ENCODE assay signal across 8 cellular contexts in genomic region chr17:44708401-44709263, GRCh38. TPM values are rescaled to one million over a fixed set of nuclear protein-coding genes. Genes with fewer than 3 reads are reported as not detected.
DNase-seq lines count a peak whose midpoint lies in the region; ATAC-seq, FAIRE-seq and TF ChIP-seq lines count a peak whose summit lies in the region.

TSS of gene DBF4B (plus strand) at chr17:44708665. CDS start at chr17:44708821, 156 bp downstream.

- DNase-seq in GM12891 (ENCODE audit: insufficient read length, low spot score) (peak; percentile 84), OCI-LY7 (ENCODE audit: low spot score) (peak; percentile 90), activated T-cell treated with anti-CD3 and anti-CD28 coated beads for 1 hour (ENCODE audit: low read depth) (peak; percentile 70), erythroblast (lab: John Stamatoyannopoulos, UW) (peak; percentile 93 to 95), mucosa of descending colon (peak; percentile 71 to 93 (median 76))
- DNase-seq in stimulated activated CD8-positive, alpha-beta memory T cell treated with anti-CD3 and anti-CD28 coated beads, Interleukin-2, amount 100 ng/mL, for 48 hours (ENCODE audit: low read depth in 2 of 2) = peak; percentile 61 to 72

- peak within 1 kb of the TSS; percentile 16 for H3K27ac ChIP-seq in OCI-LY7 (ENCODE audit: low read depth, low read length, poor library complexity, severe bottlenecking)

- intact Hi-C loops in OCI-LY7 (cut with micrococcal nuclease; ENCODE audit: unreplicated experiment) (no loop called here), mucosa of descending colon (cut with DNase I, micrococcal nuclease) (no loop called here)

- POLR2A ChIA-PET in OCI-LY7 (lab: Charles Lee) = interaction anchor here (0.5 to 1.1 kb wide), 6 partner anchors 20 to 1438 kb away, joined by 3 to 5 read pairs (median 4); no protein-coding TSS in a partner anchor

- peak within 1 kb of the TSS; percentile 91 for H3K4me2 ChIP-seq in OCI-LY7 (ENCODE audit: low read length)

- H3K36me3 ChIP-seq in OCI-LY7 (ENCODE audit: insufficient read depth, low read length) (peaks cover 11% of the 10 kb centered on the region), mucosa of descending colon (ENCODE audit: low read depth) (no peaks in the 10 kb centered on the region)

- peaks cover 21% of the 10 kb centered on the region for H3K79me2 ChIP-seq in OCI-LY7 (ENCODE audit: insufficient read depth, low read depth, low read length)

- peak; percentile 61; the same call in 1 of the 2 replicates for TF ChIP-seq POLR2A in GM12891 (IDR thresholded peaks at IDR 0.05; ENCODE audit: low read depth, low read length)
- peak; percentile 77 for TF ChIP-seq POLR2A in erythroblast (IDR thresholded peaks at IDR 0.05; ENCODE audit: low read length)

- H2AFZ ChIP-seq in OCI-LY7 (ENCODE audit: low read length) = peak within 1 kb of the TSS; percentile 99

- no peaks in the 10 kb centered on the region for H4K20me1 ChIP-seq in OCI-LY7 (ENCODE audit: insufficient read depth, low read length)

- H3K9me2 ChIP-seq in OCI-LY7 (ENCODE audit: insufficient read depth, low read length) = no peaks in the 10 kb centered on the region

- no peak for TF ChIP-seq RAD21 in Ishikawa (IDR thresholded peaks at IDR 0.05; ENCODE audit: low read depth)

- H3K4me1 ChIP-seq in OCI-LY7 (ENCODE audit: insufficient read depth, low read length, poor library complexity, severe bottlenecking) = peaks cover 19% of the 10 kb centered on the region
- peaks cover 4% of the 10 kb centered on the region for H3K4me1 ChIP-seq in mucosa of descending colon (ENCODE audit: low read depth)

- TSS peak; percentile 79 for BruUV-seq in OCI-LY7 (replicated peaks; lab: Mats Ljungman, UMichigan)

- peak; percentile 88 for FAIRE-seq in GM12891 (lab: Jason Lieb, UNC)

- TF ChIP-seq EP300 in Ishikawa (IDR thresholded peaks at IDR 0.05; ENCODE audit: borderline replicate concordance) = no peak; the same call in 1 of the 2 replicates

- peak; percentile 99 for ATAC-seq in mucosa of descending colon
- no peak for ATAC-seq in HG03432 (IDR thresholded peaks at IDR 0.05; ENCODE audit: unreplicated experiment)

- H3K9me3 ChIP-seq in OCI-LY7 (ENCODE audit: low read length) (no peaks in the 10 kb centered on the region), mucosa of descending colon (no peaks in the 10 kb centered on the region)

- CTCF ChIA-PET in OCI-LY7 (lab: Charles Lee; ENCODE audit: unreplicated experiment) = no interaction called here

- H3K4me3 ChIP-seq in OCI-LY7 (ENCODE audit: low read depth, low read length, poor library complexity, severe bottlenecking) (peak within 1 kb of the TSS; percentile 99), mucosa of descending colon (peak within 1 kb of the TSS; percentile 58)

- no peak for TF ChIP-seq CTCF in OCI-LY7 (conservative IDR thresholded peaks at IDR 0.05; ENCODE audit: low read length)
- TF ChIP-seq CTCF in mucosa of descending colon (IDR thresholded peaks at IDR 0.05) = no peak

TF ChIP-seq in GM12891, 5 proteins besides CTCF, POLR2A, EP300 and RAD21:
- TF ChIP-seq SPI1 (IDR thresholded peaks at IDR 0.05; ENCODE audit: low read depth, low read length) (0 out of 2 replicates have a peak, but pooled peaks have one; percentile 17), POLR2AphosphoS5 (IDR thresholded peaks at IDR 0.05; ENCODE audit: low read depth, low read length) (no peak)

TF ChIP-seq in Ishikawa, 13 proteins besides CTCF, POLR2A, EP300 and RAD21:
- TF ChIP-seq CEBPB (IDR thresholded peaks at IDR 0.05) = 0 out of 2 replicates have a peak, but pooled peaks have one; percentile 10
- peak; percentile 82; the same call in 1 of the 2 replicates for TF ChIP-seq TAF1 (IDR thresholded peaks at IDR 0.05; ENCODE audit: low read depth)
- TF ChIP-seq YY1 (IDR thresholded peaks at IDR 0.05; ENCODE audit: low read depth) = peak; percentile 54; the same call in 1 of the 2 replicates
- peak; percentile 87 for TF ChIP-seq EGR1 (IDR thresholded peaks at IDR 0.05)
- peak; percentile 50 for TF ChIP-seq TCF12 (IDR thresholded peaks at IDR 0.05; ENCODE audit: low read depth)
- TF ChIP-seq ZBTB7A (IDR thresholded peaks at IDR 0.05; ENCODE audit: low read depth) = no peak
- peak; percentile 44; the same call in 1 of the 2 replicates for TF ChIP-seq MAX (IDR thresholded peaks at IDR 0.05)
- TF ChIP-seq REST (IDR thresholded peaks at IDR 0.05; ENCODE audit: low read depth) = no peak

RNA-seq across cellular contexts. Expression of gene DBF4B, which starts in this region (rescaled TPM):
- polyA plus RNA-seq in GM12891 (2012; ENCODE audit: low read depth, missing spikeins) = 8.8 TPM
- total RNA-seq in OCI-LY7 (2014; rRNA removed; shearing (Covaris generic)) = 18.1 and 24.3 TPM in 2 replicates
- total RNA-seq in OCI-LY7 (2022) (45.8 and 49.2 TPM in 2 replicates), mucosa of descending colon (10 to 100 TPM in 1 of 3 donors, 1 to 10 TPM in 2; 4.9 to 10.2 (median 7.2) TPM)
